Comparison of ENCODE assay signal across 29 cellular contexts in genomic region chr1:53727461-53727860, GRCh38. TPM values are rescaled to one million over a fixed set of nuclear protein-coding genes. Genes with fewer than 3 reads are reported as not detected.
"Had no signal": no experiment of that assay in that cellular context is flagged by ENCODE, and none has a peak within 500 bp of the region (broad histone marks: within the 10 kb centered on the region; RNA-seq: fewer than 3 reads in every experiment).

No MANE protein-coding gene starts in this region.

- H3K9me3 ChIP-seq: stomach, suprapubic skin, testis, thoracic aorta, thyroid gland, tibial artery, tibial nerve, transverse colon, upper lobe of left lung, upper lobe of right lung, uterus, vagina had no signal

- H3K4me1 Mint-ChIP-seq: stimulated activated effector memory CD8-positive, alpha-beta T cell treated with anti-CD3 and anti-CD28 coated beads, Interleukin-12 subunit alpha, Interleukin-12 subunit beta, amount 100 ng/mL, for 72 hours; stimulated activated memory B cell treated with anti-CD40 and anti-IgM and Interleukin-4, amounts not matched to agents 10 μg/mL and 1 μg/mL and 100 μg/mL, for 72 hours; stimulated activated naive B cell treated with anti-CD40 and anti-IgM and Interleukin-4, amounts not matched to agents 10 μg/mL and 1 μg/mL and 100 μg/mL, for 72 hours; stimulated activated naive CD8-positive, alpha-beta T cell treated with anti-CD3 and anti-CD28 coated beads, Interleukin-15, amount 100 ng/mL, for 72 hours had no signal

- H3K4me3 Mint-ChIP-seq: stimulated activated effector memory CD8-positive, alpha-beta T cell treated with anti-CD3 and anti-CD28 coated beads, Interleukin-12 subunit alpha, Interleukin-12 subunit beta, amount 100 ng/mL, for 72 hours; stimulated activated memory B cell treated with anti-CD40 and anti-IgM and Interleukin-4, amounts not matched to agents 10 μg/mL and 1 μg/mL and 100 μg/mL, for 72 hours; stimulated activated naive B cell treated with anti-CD40 and anti-IgM and Interleukin-4, amounts not matched to agents 10 μg/mL and 1 μg/mL and 100 μg/mL, for 72 hours; stimulated activated naive CD8-positive, alpha-beta T cell treated with anti-CD3 and anti-CD28 coated beads, Interleukin-15, amount 100 ng/mL, for 72 hours; stimulated activated naive CD8-positive, alpha-beta T cell treated with anti-CD3 and anti-CD28 coated beads, Interleukin-15, Interleukin-2, amounts not matched to agents 100 ng/mL and 50 ng/mL, for 24 hours; type B pancreatic cell had no signal

- H3K4me1 ChIP-seq: stomach, suprapubic skin, testis, thyroid gland, tibial artery, tibial nerve, transverse colon, upper lobe of left lung, upper lobe of right lung, uterus, vagina had no signal

- H3K4me3 ChIP-seq: stomach, suprapubic skin, testis, thoracic aorta, thyroid gland, tibial artery, tibial nerve, transverse colon, upper lobe of left lung, upper lobe of right lung, uterus, vagina had no signal

- H3K36me3 ChIP-seq: stomach, suprapubic skin, thoracic aorta, thyroid gland, tibial artery, tibial nerve, transverse colon, upper lobe of left lung, upper lobe of right lung, uterus, vagina had no signal

- H3K27me3 ChIP-seq: suprapubic skin, testis, thyroid gland, tibial nerve, upper lobe of left lung, upper lobe of right lung, uterus, vagina had no signal

- DNase-seq: stimulated activated CD4-positive, alpha-beta T cell treated with anti-CD3 and anti-CD28 coated beads, Interleukin-2, amount 100 ng/mL, for 48 hours; stimulated activated CD4-positive, alpha-beta T cell treated with anti-CD3 and anti-CD28 coated beads, Interleukin-4, amount 100 ng/mL, for 1 hour; stimulated activated CD4-positive, alpha-beta T cell treated with anti-CD3 and anti-CD28 coated beads, Interleukin-4, amount 100 ng/mL, for 24 hours; stimulated activated CD4-positive, alpha-beta T cell treated with anti-CD3 and anti-CD28 coated beads, Interleukin-4, amount 100 ng/mL, for 4 hours; stimulated activated CD8-positive, alpha-beta memory T cell treated with anti-CD3 and anti-CD28 coated beads, Interleukin-4, amount 100 ng/mL, for 48 hours; stimulated activated naive B cell treated with anti-CD40 and anti-IgM and Interleukin-4, amounts not matched to agents 10 μg/mL and 1 μg/mL and 100 μg/mL, for 72 hours; stimulated activated naive CD4-positive, alpha-beta T cell; stimulated activated naive CD4-positive, alpha-beta T cell treated with Interleukin-2 at 50 U/mL for 16 hours; stimulated activated naive CD8-positive, alpha-beta T cell treated with anti-CD3 and anti-CD28 coated beads, Interleukin-15, amount 100 ng/mL, for 72 hours; stimulated activated naive CD8-positive, alpha-beta T cell treated with anti-CD3 and anti-CD28 coated beads, Interleukin-15, Interleukin-2, amounts not matched to agents 100 U/mL and 50 U/mL, for 24 hours; stomach; substantia nigra; testis; thyroid gland; tibial artery; transverse colon; trophoblast cell; upper lobe of left lung; upper lobe of right lung; uterus had no signal

- H3K27ac ChIP-seq: stomach, suprapubic skin, testis, thoracic aorta, thyroid gland, tibial artery, tibial nerve, transverse colon, upper lobe of left lung, upper lobe of right lung, uterus, vagina had no signal

- ATAC-seq: stimulated activated effector memory CD8-positive, alpha-beta T cell treated with anti-CD3 and anti-CD28 coated beads, Interleukin-12 subunit alpha, Interleukin-12 subunit beta, amount 100 ng/mL, for 72 hours; stimulated activated memory B cell treated with anti-CD40 and anti-IgM and Interleukin-4, amounts not matched to agents 10 μg/mL and 1 μg/mL and 100 μg/mL, for 72 hours; stimulated activated naive B cell treated with anti-CD40 and anti-IgM and Interleukin-4, amounts not matched to agents 10 μg/mL and 1 μg/mL and 100 μg/mL, for 72 hours; stimulated activated naive CD8-positive, alpha-beta T cell treated with anti-CD3 and anti-CD28 coated beads, Interleukin-15, amount 100 ng/mL, for 72 hours; stimulated activated naive CD8-positive, alpha-beta T cell treated with anti-CD3 and anti-CD28 coated beads, Interleukin-15, Interleukin-2, amounts not matched to agents 100 U/mL and 50 U/mL, for 24 hours; upper lobe of right lung had no signal

- H3K36me3 Mint-ChIP-seq: stimulated activated effector memory CD8-positive, alpha-beta T cell treated with anti-CD3 and anti-CD28 coated beads, Interleukin-12 subunit alpha, Interleukin-12 subunit beta, amount 100 ng/mL, for 72 hours; stimulated activated memory B cell treated with anti-CD40 and anti-IgM and Interleukin-4, amounts not matched to agents 10 μg/mL and 1 μg/mL and 100 μg/mL, for 72 hours; stimulated activated naive B cell treated with anti-CD40 and anti-IgM and Interleukin-4, amounts not matched to agents 10 μg/mL and 1 μg/mL and 100 μg/mL, for 72 hours; type B pancreatic cell had no signal

- H3K27ac Mint-ChIP-seq: stimulated activated effector memory CD8-positive, alpha-beta T cell treated with anti-CD3 and anti-CD28 coated beads, Interleukin-12 subunit alpha, Interleukin-12 subunit beta, amount 100 ng/mL, for 72 hours; stimulated activated memory B cell treated with anti-CD40 and anti-IgM and Interleukin-4, amounts not matched to agents 10 μg/mL and 1 μg/mL and 100 μg/mL, for 72 hours; stimulated activated naive B cell treated with anti-CD40 and anti-IgM and Interleukin-4, amounts not matched to agents 10 μg/mL and 1 μg/mL and 100 μg/mL, for 72 hours; stimulated activated naive CD8-positive, alpha-beta T cell treated with anti-CD3 and anti-CD28 coated beads, Interleukin-15, amount 100 ng/mL, for 72 hours; stimulated activated naive CD8-positive, alpha-beta T cell treated with anti-CD3 and anti-CD28 coated beads, Interleukin-15, Interleukin-2, amounts not matched to agents 100 ng/mL and 50 ng/mL, for 24 hours; type B pancreatic cell had no signal

- H3K9me3 Mint-ChIP-seq: stimulated activated effector memory CD8-positive, alpha-beta T cell treated with anti-CD3 and anti-CD28 coated beads, Interleukin-12 subunit alpha, Interleukin-12 subunit beta, amount 100 ng/mL, for 72 hours; stimulated activated memory B cell treated with anti-CD40 and anti-IgM and Interleukin-4, amounts not matched to agents 10 μg/mL and 1 μg/mL and 100 μg/mL, for 72 hours; stimulated activated naive B cell treated with anti-CD40 and anti-IgM and Interleukin-4, amounts not matched to agents 10 μg/mL and 1 μg/mL and 100 μg/mL, for 72 hours; stimulated activated naive CD8-positive, alpha-beta T cell treated with anti-CD3 and anti-CD28 coated beads, Interleukin-15, amount 100 ng/mL, for 72 hours; stimulated activated naive CD8-positive, alpha-beta T cell treated with anti-CD3 and anti-CD28 coated beads, Interleukin-15, Interleukin-2, amounts not matched to agents 100 ng/mL and 50 ng/mL, for 24 hours; type B pancreatic cell had no signal

RNA-seq across cellular contexts. Expression of gene GLIS1, which starts 11.5 kb away (rescaled TPM):
- total RNA-seq: temporal lobe had no signal
